In the genomic region with DNA sequence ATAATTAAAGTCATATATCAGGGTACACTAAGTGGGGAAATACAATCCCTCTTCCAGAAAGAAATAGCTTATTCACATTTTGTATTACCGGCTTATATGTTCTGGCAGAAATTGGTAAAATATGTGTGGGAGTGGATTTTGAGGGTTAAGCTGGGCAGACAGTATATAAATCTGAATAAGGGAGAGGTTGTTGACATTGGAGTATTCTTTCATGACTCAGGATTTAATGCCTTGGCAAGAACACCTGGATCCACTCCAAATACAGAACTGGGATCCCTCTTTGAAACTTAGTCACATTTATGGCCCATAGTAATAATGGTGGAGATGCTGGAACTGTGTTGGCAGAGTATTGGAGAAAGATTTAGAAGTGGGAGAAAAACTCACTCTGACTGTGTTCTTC, we compare ENCODE assay signal across 14 cellular contexts. TPM values are rescaled to one million over a fixed set of nuclear protein-coding genes. Genes with fewer than 3 reads are reported as not detected.
DNase-seq lines count a peak whose midpoint lies in the region; ATAC-seq and TF ChIP-seq lines count a peak whose summit lies in the region.
"Had no signal": no experiment of that assay in that cellular context is flagged by ENCODE, and none has a peak within 500 bp of the region (broad histone marks: within the 10 kb centered on the region; RNA-seq: fewer than 3 reads in every experiment).

No MANE protein-coding gene starts in this region.

- no peak overlapping the region for H3K4me3 ChIP-seq in colonic mucosa
- H3K4me3 ChIP-seq: K562 had no signal

- no peaks in the 10 kb centered on the region for H3K27me3 ChIP-seq in colonic mucosa

- H3K36me3 ChIP-seq in colonic mucosa, result no peaks in the 10 kb centered on the region

- H3K9me3 ChIP-seq in colonic mucosa, result no peaks in the 10 kb centered on the region

- TF ChIP-seq CTCF in colonic mucosa (IDR thresholded peaks at IDR 0.05), result no peak

- ATAC-seq in HG03432 (IDR thresholded peaks at IDR 0.05; ENCODE audit: unreplicated experiment), result no peak
- ATAC-seq: K562 had no signal

- DNase-seq in Daoy (ENCODE audit: low read depth) (peak; percentile 34), NCI-H2029 treated with DMSO at 0.1 percent for 48 hours (lab: John Stamatoyannopoulos, UW) (peak; percentile 19), colonic mucosa (peak; percentile 34), myocyte (ENCODE audit: low read depth) (peak; percentile 42), epidermal melanocyte (ENCODE audit: insufficient read length, low spot score) (no peak), middle frontal gyrus (ENCODE audit: extremely low spot score, low spot score) (no peak), hepatic stellate cell (ENCODE audit: low spot score) (no peak)
- DNase-seq: activated CD4-positive, alpha-beta memory T cell treated with anti-CD3 and anti-CD28 coated beads for 36 hours; activated naive CD8-positive, alpha-beta T cell treated with anti-CD3 and anti-CD28 coated beads for 36 hours; NCI-H774; substantia nigra; SW 1271 had no signal

- H3K9ac ChIP-seq in colonic mucosa (ENCODE audit: low read depth in 2 of 2, low read length in 2 of 2), result no peak overlapping the region

- H3K27ac ChIP-seq in colonic mucosa, result no peak overlapping the region

- intact Hi-C loops in colonic mucosa (cut with DNase I), result no loop called here

- H3K4me1 ChIP-seq in colonic mucosa, result no peaks in the 10 kb centered on the region

RNA-seq across cellular contexts. Expression of gene TET2, which starts 54.3 kb away (rescaled TPM):
- total RNA-seq in Daoy (2014; rRNA removed; shearing (Covaris generic)), result 2.9 and 3.2 TPM in 2 replicates
- total RNA-seq in colonic mucosa, result 10 to 100 TPM; 20.0 to 30.1 TPM
- total RNA-seq in myocyte, result 15.1 and 18.6 TPM in 2 replicates
- 3.3 TPM for polyA plus RNA-seq in myocyte (2012)

Comparison
In these comparisons a context has a peak if more than half of its experiments do, and no peak if none do; other contexts are left out.
1. DNase-seq: peak in Daoy (single experiment), NCI-H2029 treated with DMSO at 0.1 percent for 48 hours (single experiment), colonic mucosa (single experiment) and myocyte (single experiment); none in epidermal melanocyte (single experiment), middle frontal gyrus (single experiment) and hepatic stellate cell (single experiment).